In the genomic region with DNA sequence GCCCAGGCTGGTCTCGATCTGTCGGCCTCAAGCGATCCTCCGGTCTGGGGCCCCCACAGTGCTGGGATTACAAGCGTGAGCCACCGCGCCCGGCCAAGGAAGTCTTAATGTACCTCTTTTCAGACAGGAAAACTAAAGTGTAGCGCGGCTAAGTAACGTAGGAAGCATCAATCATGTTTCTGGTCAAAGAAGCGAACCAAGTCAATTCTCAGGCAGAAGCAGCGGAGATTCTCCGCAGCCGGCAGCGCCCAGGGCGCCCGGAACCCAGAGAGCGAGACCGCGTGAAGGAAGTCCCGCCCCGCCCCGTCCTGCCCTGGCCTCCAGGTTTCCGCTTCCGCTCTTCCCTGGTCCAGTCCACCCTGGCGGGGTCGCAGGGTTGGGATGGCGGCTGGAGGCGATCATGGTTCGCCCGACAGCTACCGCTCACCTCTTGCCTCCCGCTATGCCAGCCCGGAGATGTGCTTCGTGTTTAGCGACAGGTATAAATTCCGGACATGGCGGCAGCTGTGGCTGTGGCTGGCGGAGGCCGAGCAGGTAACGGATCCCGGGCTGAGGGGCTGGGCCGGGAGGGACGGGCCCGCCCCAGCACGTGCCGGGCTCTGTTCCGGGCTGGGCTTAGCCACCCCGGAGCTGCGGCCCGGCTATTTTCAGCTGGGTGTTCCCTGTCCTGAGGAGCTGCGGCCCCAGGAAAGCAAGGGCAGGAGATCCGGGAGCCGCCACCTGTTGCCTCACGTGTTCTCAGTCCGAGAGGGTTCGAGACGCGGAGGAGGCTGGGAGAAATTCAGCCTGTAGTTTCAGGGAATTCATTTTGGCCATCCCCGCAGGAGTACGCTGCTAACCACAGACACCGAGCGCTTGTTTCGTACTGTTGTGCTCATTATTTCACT, we compare ENCODE assay signal across 8 cellular contexts. TPM values are rescaled to one million over a fixed set of nuclear protein-coding genes. Genes with fewer than 3 reads are reported as not detected.
DNase-seq lines count a peak whose midpoint lies in the region; ATAC-seq and TF ChIP-seq lines count a peak whose summit lies in the region.

A gene (plus strand): TSS at position 323 of the 887 bp plus-strand sequence. CDS start 59 bp downstream, at position 382.

- intact Hi-C loops in left ventricle myocardium inferior (cut with micrococcal nuclease): no loop called here
- intact Hi-C loops in psoas muscle (cut with DNase I): loop anchor here (2.0 to 10.0 kb wide), 5 partner anchors 169 to 814 kb away; a partner anchor contains a TSS

- H3K36me3 Mint-ChIP-seq in T-helper 17 cell (ENCODE audit: low read depth): peaks cover 2% of the 10 kb centered on the region

- TF ChIP-seq CTCF in GM12864 (IDR thresholded peaks at IDR 0.05; ENCODE audit: low read depth, low read length, missing control alignments) (no peak), left ventricle myocardium inferior (IDR thresholded peaks at IDR 0.05; ENCODE audit: borderline replicate concordance) (peak; percentile 40), psoas muscle (IDR thresholded peaks at IDR 0.05) (no peak)

- peaks cover 42% of the 10 kb centered on the region for H3K4me1 Mint-ChIP-seq in T-helper 17 cell

- peak within 1 kb of the TSS; percentile 95 for H3K27ac ChIP-seq in left ventricle myocardium inferior (replicated peaks)
- H3K27ac ChIP-seq in psoas muscle: peak within 1 kb of the TSS; percentile 97

- peak within 1 kb of the TSS; percentile 94 for H3K4me3 Mint-ChIP-seq in T-helper 17 cell

- peaks cover 25% of the 10 kb centered on the region for H3K36me3 ChIP-seq in left ventricle myocardium inferior
- H3K36me3 ChIP-seq in psoas muscle (ENCODE audit: insufficient read depth in 1 of 2, low read depth in 1 of 2): peaks cover 11 to 31% of the 10 kb centered on the region in 2 donors

- H3K4me3 ChIP-seq in GM12864 (ENCODE audit: low read depth, low read length) (peak within 1 kb of the TSS; percentile 88), left ventricle myocardium inferior (peak within 1 kb of the TSS; percentile 86), psoas muscle (peak within 1 kb of the TSS; percentile 92)

- ATAC-seq in HG02642 (IDR thresholded peaks at IDR 0.05; ENCODE audit: poor library complexity, unreplicated experiment) (peak; percentile 92), T-helper 17 cell (peak; percentile 87), psoas muscle (peak; percentile 91 to 94 (median 92))

- 0% methylated on average over 62 to 65 of the region's 65 CpGs for WGBS in psoas muscle, 3 donors

- peaks cover 39% of the 10 kb centered on the region for H3K4me1 ChIP-seq in left ventricle myocardium inferior
- peaks cover 53% of the 10 kb centered on the region for H3K4me1 ChIP-seq in psoas muscle

- no peaks in the 10 kb centered on the region for H3K9me3 ChIP-seq in T-helper 17 cell (ENCODE audit: control insufficient read depth, low read length, poor library complexity, severe bottlenecking)
- no peaks in the 10 kb centered on the region for H3K9me3 ChIP-seq in left ventricle myocardium inferior (replicated peaks)
- no peaks in the 10 kb centered on the region for H3K9me3 ChIP-seq in psoas muscle

- H3K27me3 ChIP-seq in left ventricle myocardium inferior (ENCODE audit: low read depth) (no peaks in the 10 kb centered on the region), psoas muscle (ENCODE audit: insufficient read depth in 3 of 3, low read length in 2 of 3) (no peaks in the 10 kb centered on the region)

- peak within 1 kb of the TSS; percentile 91 for H3K27ac Mint-ChIP-seq in T-helper 17 cell

- peak; percentile 55 for DNase-seq in GM12864 (ENCODE audit: low read depth)
- DNase-seq in NCI-H1417 (lab: John Stamatoyannopoulos, UW): peak; percentile 76 to 86 (median 78)
- peak; percentile 72 to 76 (median 73) for DNase-seq in T-helper 17 cell
- DNase-seq in amygdala (lab: John Stamatoyannopoulos, UW): peak; percentile 29 to 90 (median 76)
- DNase-seq in left ventricle myocardium inferior: peak; percentile 91
- peak; percentile 92 to 95 for DNase-seq in psoas muscle
- peak; percentile 90 for DNase-seq in ureter (ENCODE audit: low spot score)

- no peaks in the 10 kb centered on the region for H3K27me3 Mint-ChIP-seq in T-helper 17 cell

RNA-seq across cellular contexts. Expression of the gene that starts here (rescaled TPM):
- 10 to 100 TPM; 59.2 to 67.5 TPM for total RNA-seq in T-helper 17 cell
- 48.5 TPM for total RNA-seq in left ventricle myocardium inferior
- 100 to 1,000 TPM; 114 to 170 (median 141) TPM for total RNA-seq in psoas muscle
- polyA plus RNA-seq in psoas muscle: 100 to 1,000 TPM; 133 to 168 (median 153) TPM
- total RNA-seq in ureter: 52.3 TPM

Comparison
In these comparisons a context has a peak if more than half of its experiments do, and no peak if none do; other contexts are left out.
1. Peak in every context shown above with its lines: DNase-seq, ATAC-seq, H3K4me3 ChIP-seq and H3K27ac ChIP-seq.